23 cellular contexts compared by ENCODE assay signal in the genomic region with DNA sequence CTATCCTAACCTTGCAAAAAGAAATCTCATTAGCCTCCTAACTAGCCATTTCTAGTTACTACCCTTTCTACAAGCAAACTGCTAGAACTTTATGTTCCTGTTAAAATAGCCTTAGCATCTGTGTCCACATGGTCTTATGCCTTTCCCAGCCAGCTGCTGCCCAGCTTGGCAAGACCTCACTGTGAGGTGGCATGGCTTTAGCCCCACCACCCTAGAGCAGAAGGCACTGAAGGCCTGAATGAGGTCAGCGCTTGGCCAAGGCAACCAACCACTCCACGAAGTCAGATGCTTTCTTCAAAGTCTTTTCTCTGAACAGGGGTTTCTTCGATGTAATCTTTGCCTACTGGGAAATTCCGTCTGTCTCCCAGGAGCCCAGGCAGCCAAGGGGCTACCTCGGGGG.
"Had no signal": no experiment of that assay in that cellular context is flagged by ENCODE, and none has a peak within 500 bp of the region (broad histone marks: within the 10 kb centered on the region; RNA-seq: fewer than 3 reads in every experiment).

No MANE protein-coding gene starts in this region.

- H3K9ac ChIP-seq: SK-N-SH had no signal

- H3K27ac ChIP-seq: body of pancreas, colonic mucosa, left lung, ovary, transverse colon, uterus had no signal

- DNase-seq: activated CD8-positive, alpha-beta memory T cell treated with anti-CD3 and anti-CD28 coated beads for 24 hours; activated CD8-positive, alpha-beta memory T cell treated with anti-CD3 and anti-CD28 coated beads, Interleukin-2, amount 50 U/mL, for 48 hours; activated gamma-delta T cell treated with Interleukin-2 at 50 U/mL for 16 hours; amniotic stem cell; body of pancreas; colonic mucosa; heart right ventricle; left lung; mammary epithelial cell; naive B cell; ovary; SK-N-SH; stimulated activated CD4-positive, alpha-beta T cell treated with anti-CD3 and anti-CD28 coated beads, Interleukin-12 subunit alpha, Interleukin-12 subunit beta, amount 100 ng/mL, for 4 hours; stimulated activated CD4-positive, alpha-beta T cell treated with anti-CD3 and anti-CD28 coated beads, Interleukin-1b, Interleukin-23, amount 100 ng/mL, for 48 hours; stimulated activated CD8-positive, alpha-beta memory T cell treated with anti-CD3 and anti-CD28 coated beads, Interleukin-4, amount 100 ng/mL, for 48 hours; stimulated activated naive CD8-positive, alpha-beta T cell treated with anti-CD3 and anti-CD28 coated beads, Interleukin-15, Interleukin-2, amounts not matched to agents 100 U/mL and 50 U/mL, for 24 hours; T1000; transverse colon had no signal

- H3K9me3 ChIP-seq: body of pancreas, colonic mucosa, heart right ventricle, left lung, ovary, SK-N-SH, transverse colon, uterus had no signal

- H3K4me1 Mint-ChIP-seq: central memory CD8-positive, alpha-beta T cell; naive B cell had no signal

- H3K27me3 Mint-ChIP-seq: central memory CD8-positive, alpha-beta T cell; naive B cell had no signal

- H3K36me3 ChIP-seq: ovary, uterus had no signal

- H3K27me3 ChIP-seq: body of pancreas, colonic mucosa, heart right ventricle, left lung, ovary, transverse colon, uterus had no signal

- H3K4me1 ChIP-seq: colonic mucosa, uterus had no signal

- H3K4me2 ChIP-seq: SK-N-SH had no signal

- ATAC-seq: activated CD4-positive, CD25-positive, alpha-beta regulatory T cell treated with anti-CD3 and anti-CD28 coated beads, Interleukin-2, amount 50 U/mL, for 24 hours; activated naive CD4-positive, alpha-beta T cell treated with anti-CD3 and anti-CD28 coated beads, Interleukin-2, amount 50 U/mL, for 72 hours; body of pancreas; heart right ventricle; left lung; stimulated activated naive CD8-positive, alpha-beta T cell treated with anti-CD3 and anti-CD28 coated beads, Interleukin-15, Interleukin-2, amounts not matched to agents 100 U/mL and 50 U/mL, for 24 hours had no signal

- H3K4me3 Mint-ChIP-seq: central memory CD8-positive, alpha-beta T cell; naive B cell; neural crest cell had no signal

- H3K9me3 Mint-ChIP-seq: activated naive CD4-positive, alpha-beta T cell treated with anti-CD3 and anti-CD28 coated beads, Interleukin-2, amount 50 U/mL, for 72 hours; central memory CD8-positive, alpha-beta T cell; naive B cell; neural crest cell had no signal

- H3K4me3 ChIP-seq: body of pancreas, colonic mucosa, heart right ventricle, left lung, ovary, transverse colon, uterus had no signal
